9 cellular contexts compared by ENCODE assay signal in genomic region chr13:24709186-24709913, GRCh38. TPM values are rescaled to one million over a fixed set of nuclear protein-coding genes. Genes with fewer than 3 reads are reported as not detected.
A peak's percentile ranks its signal among the peaks of the same experiment; 100 is the strongest.
DNase-seq lines count a peak whose midpoint lies in the region; ATAC-seq and TF ChIP-seq lines count a peak whose summit lies in the region.
"Had no signal": no experiment of that assay in that cellular context is flagged by ENCODE, and none has a peak within 500 bp of the region (broad histone marks: within the 10 kb centered on the region; RNA-seq: fewer than 3 reads in every experiment).

No MANE protein-coding gene starts in this region.

- peak overlapping the region in 3 of 6 donors; percentile 12 to 34 (median 26) for H3K27ac Mint-ChIP-seq in naive B cell
- H3K27ac Mint-ChIP-seq in Caco-2 (ENCODE audit: unreplicated experiment): no peak overlapping the region
- H3K27ac Mint-ChIP-seq: nephron had no signal

- no peaks in the 10 kb centered on the region for H3K4me1 ChIP-seq in hepatocyte (ENCODE audit: insufficient read depth)
- H3K4me1 ChIP-seq in Caco-2: peaks cover 6% of the 10 kb centered on the region

- H3K4me3 Mint-ChIP-seq in naive B cell: peak overlapping the region; percentile 6 to 84 (median 64)
- no peak overlapping the region for H3K4me3 Mint-ChIP-seq in Caco-2 (ENCODE audit: unreplicated experiment)
- H3K4me3 Mint-ChIP-seq: nephron had no signal

- H3K4me2 ChIP-seq in hepatocyte: no peak overlapping the region

- no peak overlapping the region for H3K4me3 ChIP-seq in hepatocyte
- no peak overlapping the region for H3K4me3 ChIP-seq in Caco-2 (ENCODE audit: low read depth, low read length)

- CTCF ChIA-PET in Caco-2 (lab: Charles Lee): interaction anchor here (0.6 to 1.0 kb wide), 2 partner anchors 16 to 18 kb away, joined by 3 to 4 read pairs; no protein-coding TSS in a partner anchor

- H4K20me1 ChIP-seq in hepatocyte (ENCODE audit: insufficient read depth, poor library complexity, severe bottlenecking): no peaks in the 10 kb centered on the region

- intact Hi-C loops in Caco-2 (cut with micrococcal nuclease; ENCODE audit: unreplicated experiment): no loop called here

- H3K36me3 Mint-ChIP-seq in naive B cell: no peaks in the 10 kb centered on the region
- H3K36me3 Mint-ChIP-seq in Caco-2 (ENCODE audit: insufficient read depth, unreplicated experiment): no peaks in the 10 kb centered on the region

- POLR2A ChIA-PET in Caco-2 (lab: Charles Lee): no interaction called here

- H3K27ac ChIP-seq in hepatocyte: no peak overlapping the region

- ATAC-seq in HG02981 (IDR thresholded peaks at IDR 0.05; ENCODE audit: unreplicated experiment) (peak; percentile 86), naive B cell (ENCODE audit: low read depth in 2 of 2) (peak; percentile 72 to 88)

- no peaks in the 10 kb centered on the region for H3K9me3 ChIP-seq in hepatocyte (ENCODE audit: low read depth)
- H3K9me3 ChIP-seq in Caco-2: no peaks in the 10 kb centered on the region

- in situ Hi-C loops in GM13977 (cut with MboI; ENCODE audit: low pct_unique_long_range_greater_than_20kb, low sequenced_read_pairs, unreplicated experiment): no loop called here

- H3K9me3 Mint-ChIP-seq in naive B cell: no peaks in the 10 kb centered on the region
- no peaks in the 10 kb centered on the region for H3K9me3 Mint-ChIP-seq in Caco-2 (ENCODE audit: unreplicated experiment)
- H3K9me3 Mint-ChIP-seq: nephron had no signal

- no peak for TF ChIP-seq CTCF in GM13977 (IDR thresholded peaks at IDR 0.05; ENCODE audit: extremely low read depth, insufficient read depth, missing control alignments)
- TF ChIP-seq CTCF in hepatocyte (IDR thresholded peaks at IDR 0.05; ENCODE audit: poor library complexity): no peak
- no peak for TF ChIP-seq CTCF in Caco-2 (IDR thresholded peaks at IDR 0.05; ENCODE audit: insufficient read depth in 1 of 2, low read depth in 1 of 2, low read length in 1 of 2, severe bottlenecking in 1 of 2, unreplicated experiment in 1 of 2)

- H3K9me2 ChIP-seq in hepatocyte (replicated peaks; ENCODE audit: insufficient read depth): no peaks in the 10 kb centered on the region

- no peak overlapping the region for H2AFZ ChIP-seq in hepatocyte

- H3K36me3 ChIP-seq in hepatocyte (replicated peaks; ENCODE audit: insufficient read depth, low read depth): no peaks in the 10 kb centered on the region
- no peaks in the 10 kb centered on the region for H3K36me3 ChIP-seq in Caco-2 (ENCODE audit: control insufficient read depth, insufficient read depth, low read length)

- DNase-seq in GM13977 (ENCODE audit: low spot score) (peak; percentile 57), naive B cell (peak; percentile 19), NCI-H1436 (lab: John Stamatoyannopoulos, UW) (no peak), pons (ENCODE audit: low spot score) (no peak), hepatocyte (ENCODE audit: low spot score) (no peak), Caco-2 (no peak)
- DNase-seq in activated CD4-positive, alpha-beta T cell treated with anti-CD3 and anti-CD28 coated beads for 48 hours: peak; percentile 74

- H3K27me3 Mint-ChIP-seq in naive B cell (peaks cover 25 to 27% (median 27%) of the 10 kb centered on the region in 3 donors), Caco-2 (ENCODE audit: insufficient read depth, unreplicated experiment) (no peaks in the 10 kb centered on the region)

- no peaks in the 10 kb centered on the region for H3K79me2 ChIP-seq in hepatocyte

- WGBS in hepatocyte (ENCODE audit: low lambda C conversion rate, missing lambda C conversion rate): 84% methylated on average over 17 of the region's 18 CpGs

- H3K4me1 Mint-ChIP-seq in naive B cell: peaks cover 12 to 14% (median 13%) of the 10 kb centered on the region in 3 donors
- peaks cover 5% of the 10 kb centered on the region for H3K4me1 Mint-ChIP-seq in Caco-2 (ENCODE audit: low read depth, unreplicated experiment)
- H3K4me1 Mint-ChIP-seq: nephron had no signal

- BruUV-seq in Caco-2 (replicated peaks; lab: Mats Ljungman, UMichigan): no TSS peak

- H3K27me3 ChIP-seq in hepatocyte (no peaks in the 10 kb centered on the region), Caco-2 (replicated peaks; ENCODE audit: control insufficient read depth, insufficient read depth, low read length) (no peaks in the 10 kb centered on the region)

RNA-seq across cellular contexts. Expression of gene ATP12A, which starts 29.1 kb away (rescaled TPM):
- polyA plus RNA-seq in naive B cell (ENCODE audit: low read depth in 6 of 6) (not detected), hepatocyte (0.31 TPM in 1 of 2 replicates, not detected in the other)
- total RNA-seq in hepatocyte (0.07 TPM in 1 of 2 replicates, not detected in the other), Caco-2 (2022) (not detected in 2 replicates)

RNA-seq across cellular contexts. Expression of gene RNF17, which starts 54.6 kb away (rescaled TPM):
- under 1 TPM in 2 of 6 donors, not detected in 4; 0.21 to 0.34 TPM for polyA plus RNA-seq in naive B cell (ENCODE audit: low read depth in 6 of 6)
- not detected in 2 replicates for total RNA-seq in hepatocyte
- not detected in 2 replicates for polyA plus RNA-seq in hepatocyte
- total RNA-seq in Caco-2 (2022): 0.14 TPM in 2 replicates

Comparison
In these comparisons a context has a peak if more than half of its experiments do, and no peak if none do; other contexts are left out.
1. DNase-seq: peak in GM13977 (single experiment), activated CD4-positive, alpha-beta T cell treated with anti-CD3 and anti-CD28 coated beads for 48 hours (single experiment) and naive B cell (single experiment); none in NCI-H1436 (single experiment), pons (single experiment), hepatocyte (single experiment) and Caco-2 (0 of 2).